10 cellular contexts compared by ENCODE assay signal in the genomic region with DNA sequence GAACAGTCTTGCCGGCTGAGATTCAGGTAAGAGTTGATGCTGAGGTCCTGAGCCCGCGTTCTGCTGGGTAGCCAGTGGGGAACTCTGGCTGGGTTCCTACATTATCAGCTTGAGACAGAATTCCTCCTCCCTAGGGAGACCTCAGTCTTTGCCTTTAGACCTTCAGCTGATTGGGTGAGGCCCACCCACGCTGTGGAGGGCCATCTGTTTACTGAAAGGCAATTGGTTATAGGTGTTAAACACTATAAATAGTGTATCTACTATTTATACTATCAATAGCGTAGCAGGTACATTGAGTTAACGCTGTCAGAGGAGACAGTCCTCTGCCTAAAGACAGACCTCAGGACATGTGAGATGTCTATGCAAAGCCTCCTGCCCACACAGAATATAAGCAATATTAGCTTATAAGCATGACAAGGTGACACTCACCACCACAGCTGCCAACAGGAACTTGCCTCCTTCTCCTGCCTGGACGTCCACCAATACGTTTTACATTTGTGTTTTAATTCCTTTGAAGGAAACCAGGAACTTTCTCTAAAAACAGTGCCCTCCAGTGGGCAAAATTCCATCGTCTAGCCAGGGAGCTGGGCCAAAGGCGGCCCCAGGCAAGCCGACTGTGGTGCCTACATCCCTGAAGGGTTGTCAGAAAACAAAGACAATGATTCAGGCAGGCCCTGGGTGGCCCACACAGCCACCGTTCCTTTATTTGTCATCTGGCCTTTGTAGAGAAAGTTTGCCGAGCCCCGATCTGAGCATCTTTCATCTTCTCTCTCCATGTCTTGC. TPM values are rescaled to one million over a fixed set of nuclear protein-coding genes. Genes with fewer than 3 reads are reported as not detected.
DNase-seq lines count a peak whose midpoint lies in the region; TF ChIP-seq lines count a peak whose summit lies in the region.
"Had no signal": no experiment of that assay in that cellular context is flagged by ENCODE, and none has a peak within 500 bp of the region (broad histone marks: within the 10 kb centered on the region; RNA-seq: fewer than 3 reads in every experiment).

No MANE protein-coding gene starts in this region.

- DNase-seq in Caki2 (ENCODE audit: low read depth) (peak; percentile 35), HT-29 (ENCODE audit: low spot score) (peak; percentile 73), lung microvascular endothelial cell (ENCODE audit: low read depth in 2 of 2) (peak; percentile 24 to 33), mesenteric fat pad (ENCODE audit: low spot score) (no peak), mucosa of gallbladder (ENCODE audit: low spot score) (no peak), DMS79 treated with DMSO at 0.1 percent for 48 hours (lab: John Stamatoyannopoulos, UW) (no peak), T-helper 2 cell (no peak)
- DNase-seq: T1000 had no signal

- TF ChIP-seq CTCF in VCaP (conservative IDR thresholded peaks at IDR 0.05): peak; percentile 79

- in situ Hi-C loops in Caki2 (cut with HindIII; ENCODE audit: low pct_unique_long_range_greater_than_20kb, low sequenced_read_pairs): no loop called here

- H3K27ac ChIP-seq in VCaP: no peak overlapping the region
- H3K27ac ChIP-seq: skin epidermis had no signal

RNA-seq across cellular contexts. Expression of gene INSIG1, which starts 58.8 kb away (rescaled TPM):
- 61.5 and 72.9 TPM in 2 replicates for total RNA-seq in Caki2 (2014; rRNA removed; shearing (Covaris generic); ENCODE audit: low replicate concordance)
- total RNA-seq in HT-29 (2014; rRNA removed; shearing (Covaris generic)): 298 and 318 TPM in 2 replicates
- total RNA-seq in lung microvascular endothelial cell (42.1 and 66.5 TPM in 2 replicates), mesenteric fat pad (43.6 TPM), mucosa of gallbladder (256 TPM)

Comparison
In these comparisons a context has a peak if more than half of its experiments do, and no peak if none do; other contexts are left out.
1. DNase-seq: peak in Caki2 (single experiment), HT-29 (single experiment) and lung microvascular endothelial cell (2 of 2); none in mesenteric fat pad (single experiment), mucosa of gallbladder (single experiment), DMS79 treated with DMSO at 0.1 percent for 48 hours (single experiment) and T-helper 2 cell (0 of 5).